Comparison of ENCODE assay signal across 1 cellular context in genomic region chr5:153630546-153630945, GRCh38.
TF ChIP-seq lines count a peak whose summit lies in the region.

No MANE protein-coding gene starts in this region.

TF ChIP-seq in HEK293, 187 proteins besides CTCF, POLR2A, EP300 and RAD21 (continued from another document):
- no peak for TF ChIP-seq ZBTB11 (tag by site-specific recombination; conservative IDR thresholded peaks at IDR 0.05; ENCODE audit: low read depth)
- TF ChIP-seq, protein P1, sequence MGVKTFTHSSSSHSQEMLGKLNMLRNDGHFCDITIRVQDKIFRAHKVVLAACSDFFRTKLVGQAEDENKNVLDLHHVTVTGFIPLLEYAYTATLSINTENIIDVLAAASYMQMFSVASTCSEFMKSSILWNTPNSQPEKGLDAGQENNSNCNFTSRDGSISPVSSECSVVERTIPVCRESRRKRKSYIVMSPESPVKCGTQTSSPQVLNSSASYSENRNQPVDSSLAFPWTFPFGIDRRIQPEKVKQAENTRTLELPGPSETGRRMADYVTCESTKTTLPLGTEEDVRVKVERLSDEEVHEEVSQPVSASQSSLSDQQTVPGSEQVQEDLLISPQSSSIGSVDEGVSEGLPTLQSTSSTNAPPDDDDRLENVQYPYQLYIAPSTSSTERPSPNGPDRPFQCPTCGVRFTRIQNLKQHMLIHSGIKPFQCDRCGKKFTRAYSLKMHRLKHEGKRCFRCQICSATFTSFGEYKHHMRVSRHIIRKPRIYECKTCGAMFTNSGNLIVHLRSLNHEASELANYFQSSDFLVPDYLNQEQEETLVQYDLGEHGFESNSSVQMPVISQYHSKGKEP (tag by site-specific recombination; IDR thresholded peaks at IDR 0.05): no peak
